Comparison of ENCODE assay signal across 8 cellular contexts in the genomic region with DNA sequence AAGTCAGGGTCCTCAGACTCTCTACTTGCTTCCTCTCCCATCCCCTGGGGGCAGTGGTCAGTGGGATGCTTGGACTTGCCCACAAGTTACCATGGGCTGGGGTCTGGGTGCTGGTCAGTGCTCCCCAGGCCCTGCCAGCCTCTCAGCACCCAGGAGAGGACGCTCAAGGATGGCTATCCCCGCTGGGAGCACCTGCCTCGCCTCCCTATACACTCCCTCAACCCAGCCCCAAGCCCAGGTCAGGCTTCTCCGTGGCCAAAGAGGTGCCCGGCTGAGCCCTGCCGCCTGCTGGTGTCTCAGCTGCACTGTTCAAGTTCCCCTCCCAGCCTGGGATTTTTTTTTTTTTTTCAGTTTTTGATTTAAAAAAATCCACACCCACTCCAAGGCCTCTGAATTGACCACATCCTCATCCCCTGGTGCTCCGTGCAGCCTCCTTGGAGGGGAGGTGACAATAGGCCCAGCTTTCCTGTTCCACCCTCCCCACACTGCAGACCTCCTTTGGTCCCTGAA. TPM values are rescaled to one million over a fixed set of nuclear protein-coding genes. Genes with fewer than 3 reads are reported as not detected.
DNase-seq lines count a peak whose midpoint lies in the region; ATAC-seq and TF ChIP-seq lines count a peak whose summit lies in the region.

No MANE protein-coding gene starts in this region.

- no peaks in the 10 kb centered on the region for H3K27me3 ChIP-seq in BE2C
- peaks cover 0 to 18% (median 0%) of the 10 kb centered on the region in 4 donors for H3K27me3 ChIP-seq in esophagus squamous epithelium
- H3K27me3 ChIP-seq in smooth muscle cell (ENCODE audit: low read depth), result no peaks in the 10 kb centered on the region

- WGBS in esophagus squamous epithelium, 2 donors, result 24 to 32% methylated on average over 5 to 7 of the region's 7 CpGs
- WGBS in smooth muscle cell (ENCODE audit: low lambda C conversion rate), result 24% methylated on average over 7 of the region's 7 CpGs

- H3K9ac ChIP-seq in smooth muscle cell (ENCODE audit: low read depth), result no peak overlapping the region

- intact Hi-C loops in esophagus squamous epithelium (cut with DNase I), result loop anchor here (10.0 kb wide), 1 partner anchor 125 kb away; no protein-coding TSS in a partner anchor

- H3K36me3 ChIP-seq in BE2C, result no peaks in the 10 kb centered on the region
- H3K36me3 ChIP-seq in esophagus squamous epithelium, result no peaks in the 10 kb centered on the region
- no peaks in the 10 kb centered on the region for H3K36me3 ChIP-seq in smooth muscle cell (ENCODE audit: low read depth)

- ATAC-seq in SK-N-SH treated with all-trans-retinoic acid at 6 μM for 48 hours (peak; percentile 34), GM21737 (IDR thresholded peaks at IDR 0.05; ENCODE audit: unreplicated experiment) (no peak), HG03135 (IDR thresholded peaks at IDR 0.05; ENCODE audit: unreplicated experiment) (no peak)

- TF ChIP-seq CTCF in BE2C (IDR thresholded peaks at IDR 0.05; ENCODE audit: low read depth, low read length), result peak; percentile 49
- peak; percentile 60 for TF ChIP-seq CTCF in GM20000 (IDR thresholded peaks at IDR 0.05; ENCODE audit: extremely low read depth, missing control alignments)
- peak in 5 of 6 experiments; percentile 11 to 50 (median 38) for TF ChIP-seq CTCF in esophagus squamous epithelium (IDR thresholded peaks at IDR 0.05)
- peak; percentile 50 for TF ChIP-seq CTCF in smooth muscle cell (IDR thresholded peaks at IDR 0.05; ENCODE audit: borderline replicate concordance, insufficient read depth, poor library complexity, severe bottlenecking)

- H4K20me1 ChIP-seq in smooth muscle cell (ENCODE audit: low read depth), result no peaks in the 10 kb centered on the region

- DNase-seq in BE2C (peak; percentile 34), GM20000 (ENCODE audit: low spot score) (peak; percentile 83), esophagus squamous epithelium (lab: John Stamatoyannopoulos, UW) (no peak), smooth muscle cell (lab: John Stamatoyannopoulos, UW; ENCODE audit: unreplicated experiment) (no peak), medulla oblongata (ENCODE audit: extremely low spot score) (no peak)

- no peaks in the 10 kb centered on the region for H3F3A ChIP-seq in smooth muscle cell (ENCODE audit: low read depth)

- H3K4me3 ChIP-seq in BE2C (ENCODE audit: low read depth, low read length), result no peak overlapping the region
- H3K4me3 ChIP-seq in esophagus squamous epithelium, result no peak overlapping the region
- H3K4me3 ChIP-seq in smooth muscle cell, result no peak overlapping the region

- no peak overlapping the region for H3K4me2 ChIP-seq in smooth muscle cell

- no peak overlapping the region for H2AFZ ChIP-seq in smooth muscle cell (ENCODE audit: low read depth)

- H3K79me2 ChIP-seq in smooth muscle cell (ENCODE audit: low read depth), result no peaks in the 10 kb centered on the region

- H3K9me3 ChIP-seq in BE2C (no peaks in the 10 kb centered on the region), esophagus squamous epithelium (no peaks in the 10 kb centered on the region), smooth muscle cell (replicated peaks; ENCODE audit: low read depth) (no peaks in the 10 kb centered on the region)

- H3K27ac ChIP-seq in esophagus squamous epithelium (no peak overlapping the region), smooth muscle cell (ENCODE audit: low read depth) (no peak overlapping the region)

- TF ChIP-seq POLR2A in esophagus squamous epithelium (IDR thresholded peaks at IDR 0.05), result no peak

- no peaks in the 10 kb centered on the region for H3K4me1 ChIP-seq in BE2C
- H3K4me1 ChIP-seq in esophagus squamous epithelium, result peaks cover 3 to 29% (median 7%) of the 10 kb centered on the region in 3 donors
- no peaks in the 10 kb centered on the region for H3K4me1 ChIP-seq in smooth muscle cell (ENCODE audit: low read depth)

TF ChIP-seq in SK-N-SH treated with all-trans-retinoic acid at 6 μM for 48 hours, 23 proteins besides CTCF, POLR2A, EP300 and RAD21:
- TF ChIP-seq TOX (CRISPR knock-in tag; IDR thresholded peaks at IDR 0.05; ENCODE audit: borderline replicate concordance), result no peak
- no peak for TF ChIP-seq OSR1 (CRISPR knock-in tag; IDR thresholded peaks at IDR 0.05)
- TF ChIP-seq ISL1 (CRISPR knock-in tag; IDR thresholded peaks at IDR 0.05), result no peak
- no peak for TF ChIP-seq ZNF8 (CRISPR knock-in tag; IDR thresholded peaks at IDR 0.05)
- no peak for TF ChIP-seq BACH2 (CRISPR knock-in tag; IDR thresholded peaks at IDR 0.05; ENCODE audit: borderline replicate concordance)
- TF ChIP-seq ZFP3 (CRISPR knock-in tag; IDR thresholded peaks at IDR 0.05), result no peak
- TF ChIP-seq RARB (CRISPR knock-in tag; IDR thresholded peaks at IDR 0.05), result no peak
- no peak for TF ChIP-seq ZFP30 (CRISPR knock-in tag; IDR thresholded peaks at IDR 0.05)
- TF ChIP-seq, protein P1, sequence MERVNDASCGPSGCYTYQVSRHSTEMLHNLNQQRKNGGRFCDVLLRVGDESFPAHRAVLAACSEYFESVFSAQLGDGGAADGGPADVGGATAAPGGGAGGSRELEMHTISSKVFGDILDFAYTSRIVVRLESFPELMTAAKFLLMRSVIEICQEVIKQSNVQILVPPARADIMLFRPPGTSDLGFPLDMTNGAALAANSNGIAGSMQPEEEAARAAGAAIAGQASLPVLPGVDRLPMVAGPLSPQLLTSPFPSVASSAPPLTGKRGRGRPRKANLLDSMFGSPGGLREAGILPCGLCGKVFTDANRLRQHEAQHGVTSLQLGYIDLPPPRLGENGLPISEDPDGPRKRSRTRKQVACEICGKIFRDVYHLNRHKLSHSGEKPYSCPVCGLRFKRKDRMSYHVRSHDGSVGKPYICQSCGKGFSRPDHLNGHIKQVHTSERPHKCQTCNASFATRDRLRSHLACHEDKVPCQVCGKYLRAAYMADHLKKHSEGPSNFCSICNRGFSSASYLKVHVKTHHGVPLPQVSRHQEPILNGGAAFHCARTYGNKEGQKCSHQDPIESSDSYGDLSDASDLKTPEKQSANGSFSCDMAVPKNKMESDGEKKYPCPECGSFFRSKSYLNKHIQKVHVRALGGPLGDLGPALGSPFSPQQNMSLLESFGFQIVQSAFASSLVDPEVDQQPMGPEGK (CRISPR knock-in tag; IDR thresholded peaks at IDR 0.05; ENCODE audit: borderline replicate concordance), result no peak

RNA-seq across cellular contexts. Expression of gene F2RL3, which starts 10.8 kb away (rescaled TPM):
- 0.99 TPM for polyA plus RNA-seq in BE2C (2012; ENCODE audit: insufficient read depth, insufficient read length, low read depth)
- total RNA-seq in esophagus squamous epithelium (1 to 10 TPM in 1 of 4 donors, under 1 TPM in 3; 0.27 to 1.1 (median 0.81) TPM), smooth muscle cell (0.04 and 2.1 TPM in 2 replicates)
- 1.2 and 2.2 TPM in 2 replicates for polyA plus RNA-seq in smooth muscle cell

Comparison
In these comparisons a context has a peak if more than half of its experiments do, and no peak if none do; other contexts are left out.
1. DNase-seq: peak in BE2C (single experiment) and GM20000 (single experiment); none in esophagus squamous epithelium (single experiment), smooth muscle cell (single experiment) and medulla oblongata (single experiment).
2. Peak in every context shown above with its lines, with median percentiles within 50 percentile points of each other: CTCF ChIP-seq.